ENCODE assay signal across 1 cellular context in genomic region chr6:30877419-30878262, GRCh38.
TF ChIP-seq lines count a peak whose summit lies in the region.

No MANE protein-coding gene starts in this region.

TF ChIP-seq in HepG2, 621 proteins besides CTCF, POLR2A, EP300 and RAD21 (continued from another document and continues in another):
- TF ChIP-seq, protein P1, sequence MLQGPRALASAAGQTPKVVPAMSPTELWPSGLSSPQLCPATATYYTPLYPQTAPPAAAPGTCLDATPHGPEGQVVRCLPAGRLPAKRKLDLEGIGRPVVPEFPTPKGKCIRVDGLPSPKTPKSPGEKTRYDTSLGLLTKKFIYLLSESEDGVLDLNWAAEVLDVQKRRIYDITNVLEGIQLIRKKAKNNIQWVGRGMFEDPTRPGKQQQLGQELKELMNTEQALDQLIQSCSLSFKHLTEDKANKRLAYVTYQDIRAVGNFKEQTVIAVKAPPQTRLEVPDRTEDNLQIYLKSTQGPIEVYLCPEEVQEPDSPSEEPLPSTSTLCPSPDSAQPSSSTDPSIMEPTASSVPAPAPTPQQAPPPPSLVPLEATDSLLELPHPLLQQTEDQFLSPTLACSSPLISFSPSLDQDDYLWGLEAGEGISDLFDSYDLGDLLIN (CRISPR knock-in tag; IDR thresholded peaks at IDR 0.05; ENCODE audit: borderline replicate concordance): no peak
- TF ChIP-seq PHF20 (CRISPR knock-in tag; IDR thresholded peaks at IDR 0.05) (no peak), ZFP41 (CRISPR knock-in tag; IDR thresholded peaks at IDR 0.05; ENCODE audit: borderline replicate concordance) (no peak), ZNF224 (CRISPR knock-in tag; IDR thresholded peaks at IDR 0.05) (no peak), ZNF407 (CRISPR knock-in tag; IDR thresholded peaks at IDR 0.05; ENCODE audit: not compliant biosample characterization) (no peak), GMEB1 (CRISPR knock-in tag; IDR thresholded peaks at IDR 0.05; ENCODE audit: borderline replicate concordance) (no peak; the same call in 1 of the 2 replicates), SNAPC5 (CRISPR knock-in tag; IDR thresholded peaks at IDR 0.05; ENCODE audit: borderline replicate concordance) (peak; percentile 70; the same call in 1 of the 2 replicates), YEATS2 (CRISPR knock-in tag; IDR thresholded peaks at IDR 0.05; ENCODE audit: borderline replicate concordance) (peak; percentile 36; the same call in 1 of the 2 replicates), MTA1 (CRISPR knock-in tag; IDR thresholded peaks at IDR 0.05; ENCODE audit: borderline replicate concordance) (no peak), FOXP4 (CRISPR knock-in tag; IDR thresholded peaks at IDR 0.05) (peak; percentile 25; the same call in 1 of the 2 replicates), SMAD3 (CRISPR knock-in tag; IDR thresholded peaks at IDR 0.05) (peak; percentile 85), ZFP62 (CRISPR knock-in tag; IDR thresholded peaks at IDR 0.05) (no peak), ZNF839 (CRISPR knock-in tag; IDR thresholded peaks at IDR 0.05; ENCODE audit: borderline replicate concordance) (no peak), HBP1 (CRISPR knock-in tag; IDR thresholded peaks at IDR 0.05; ENCODE audit: low read depth) (peak; percentile 60; the same call in 1 of the 2 replicates), FOXO1 (CRISPR knock-in tag; IDR thresholded peaks at IDR 0.05) (no peak; the same call in 1 of the 2 replicates), DR1 (CRISPR knock-in tag; IDR thresholded peaks at IDR 0.05) (no peak), ZFX (CRISPR knock-in tag; IDR thresholded peaks at IDR 0.05; ENCODE audit: low read depth) (peak; percentile 84), ZNF431 (CRISPR knock-in tag; IDR thresholded peaks at IDR 0.05; ENCODE audit: borderline replicate concordance, low read depth) (no peak), AKAP8 (CRISPR knock-in tag; IDR thresholded peaks at IDR 0.05) (no peak), ZNF784 (CRISPR knock-in tag; IDR thresholded peaks at IDR 0.05; ENCODE audit: borderline replicate concordance) (0 out of 2 replicates have a peak, but pooled peaks have one; percentile 55), SAP130 (CRISPR knock-in tag; IDR thresholded peaks at IDR 0.05; ENCODE audit: low read depth) (peak; percentile 70), GTF3A (CRISPR knock-in tag; conservative IDR thresholded peaks at IDR 0.05) (no peak), EHMT2 (IDR thresholded peaks at IDR 0.05; ENCODE audit: borderline replicate concordance, low read depth, low read length) (no peak), ZFP36L1 (CRISPR knock-in tag; IDR thresholded peaks at IDR 0.05) (0 out of 2 replicates have a peak, but pooled peaks have one; percentile 27), NFKB2 (CRISPR knock-in tag; IDR thresholded peaks at IDR 0.05; ENCODE audit: borderline replicate concordance) (no peak)
- TF ChIP-seq, protein P2, sequence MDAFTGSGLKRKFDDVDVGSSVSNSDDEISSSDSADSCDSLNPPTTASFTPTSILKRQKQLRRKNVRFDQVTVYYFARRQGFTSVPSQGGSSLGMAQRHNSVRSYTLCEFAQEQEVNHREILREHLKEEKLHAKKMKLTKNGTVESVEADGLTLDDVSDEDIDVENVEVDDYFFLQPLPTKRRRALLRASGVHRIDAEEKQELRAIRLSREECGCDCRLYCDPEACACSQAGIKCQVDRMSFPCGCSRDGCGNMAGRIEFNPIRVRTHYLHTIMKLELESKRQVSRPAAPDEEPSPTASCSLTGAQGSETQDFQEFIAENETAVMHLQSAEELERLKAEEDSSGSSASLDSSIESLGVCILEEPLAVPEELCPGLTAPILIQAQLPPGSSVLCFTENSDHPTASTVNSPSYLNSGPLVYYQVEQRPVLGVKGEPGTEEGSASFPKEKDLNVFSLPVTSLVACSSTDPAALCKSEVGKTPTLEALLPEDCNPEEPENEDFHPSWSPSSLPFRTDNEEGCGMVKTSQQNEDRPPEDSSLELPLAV (CRISPR knock-in tag; conservative IDR thresholded peaks at IDR 0.05; ENCODE audit: low read depth): no peak
- TF ChIP-seq, protein P3, sequence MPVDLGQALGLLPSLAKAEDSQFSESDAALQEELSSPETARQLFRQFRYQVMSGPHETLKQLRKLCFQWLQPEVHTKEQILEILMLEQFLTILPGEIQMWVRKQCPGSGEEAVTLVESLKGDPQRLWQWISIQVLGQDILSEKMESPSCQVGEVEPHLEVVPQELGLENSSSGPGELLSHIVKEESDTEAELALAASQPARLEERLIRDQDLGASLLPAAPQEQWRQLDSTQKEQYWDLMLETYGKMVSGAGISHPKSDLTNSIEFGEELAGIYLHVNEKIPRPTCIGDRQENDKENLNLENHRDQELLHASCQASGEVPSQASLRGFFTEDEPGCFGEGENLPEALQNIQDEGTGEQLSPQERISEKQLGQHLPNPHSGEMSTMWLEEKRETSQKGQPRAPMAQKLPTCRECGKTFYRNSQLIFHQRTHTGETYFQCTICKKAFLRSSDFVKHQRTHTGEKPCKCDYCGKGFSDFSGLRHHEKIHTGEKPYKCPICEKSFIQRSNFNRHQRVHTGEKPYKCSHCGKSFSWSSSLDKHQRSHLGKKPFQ (CRISPR knock-in tag; IDR thresholded peaks at IDR 0.05; ENCODE audit: insufficient replicate concordance): no peak
- TF ChIP-seq, protein P4, sequence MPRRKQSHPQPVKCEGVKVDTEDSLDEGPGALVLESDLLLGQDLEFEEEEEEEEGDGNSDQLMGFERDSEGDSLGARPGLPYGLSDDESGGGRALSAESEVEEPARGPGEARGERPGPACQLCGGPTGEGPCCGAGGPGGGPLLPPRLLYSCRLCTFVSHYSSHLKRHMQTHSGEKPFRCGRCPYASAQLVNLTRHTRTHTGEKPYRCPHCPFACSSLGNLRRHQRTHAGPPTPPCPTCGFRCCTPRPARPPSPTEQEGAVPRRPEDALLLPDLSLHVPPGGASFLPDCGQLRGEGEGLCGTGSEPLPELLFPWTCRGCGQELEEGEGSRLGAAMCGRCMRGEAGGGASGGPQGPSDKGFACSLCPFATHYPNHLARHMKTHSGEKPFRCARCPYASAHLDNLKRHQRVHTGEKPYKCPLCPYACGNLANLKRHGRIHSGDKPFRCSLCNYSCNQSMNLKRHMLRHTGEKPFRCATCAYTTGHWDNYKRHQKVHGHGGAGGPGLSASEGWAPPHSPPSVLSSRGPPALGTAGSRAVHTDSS (CRISPR knock-in tag; conservative IDR thresholded peaks at IDR 0.05): no peak
- TF ChIP-seq, protein P5, sequence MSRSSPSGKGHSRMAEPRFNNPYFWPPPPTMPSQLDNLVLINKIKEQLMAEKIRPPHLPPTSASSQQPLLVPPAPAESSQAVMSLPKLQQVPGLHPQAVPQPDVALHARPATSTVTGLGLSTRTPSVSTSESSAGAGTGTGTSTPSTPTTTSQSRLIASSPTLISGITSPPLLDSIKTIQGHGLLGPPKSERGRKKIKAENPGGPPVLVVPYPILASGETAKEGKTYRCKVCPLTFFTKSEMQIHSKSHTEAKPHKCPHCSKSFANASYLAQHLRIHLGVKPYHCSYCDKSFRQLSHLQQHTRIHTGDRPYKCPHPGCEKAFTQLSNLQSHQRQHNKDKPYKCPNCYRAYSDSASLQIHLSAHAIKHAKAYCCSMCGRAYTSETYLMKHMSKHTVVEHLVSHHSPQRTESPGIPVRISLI (CRISPR knock-in tag; IDR thresholded peaks at IDR 0.05; ENCODE audit: borderline replicate concordance): no peak
